Comparison of ENCODE assay signal across 1 cellular context in genomic region chr2:234968633-234969328, GRCh38.
TF ChIP-seq lines count a peak whose summit lies in the region.

No MANE protein-coding gene starts in this region.

TF ChIP-seq in SK-N-SH treated with all-trans-retinoic acid at 6 μM for 48 hours, 23 proteins besides CTCF, POLR2A, EP300 and RAD21 (continued from another document):
- no peak for TF ChIP-seq CREB5 (CRISPR knock-in tag; IDR thresholded peaks at IDR 0.05; ENCODE audit: low read depth)
- no peak for TF ChIP-seq ZNF565 (CRISPR knock-in tag; conservative IDR thresholded peaks at IDR 0.05; ENCODE audit: low read depth)
- no peak for TF ChIP-seq ZFP30 (CRISPR knock-in tag; IDR thresholded peaks at IDR 0.05)
- no peak for TF ChIP-seq ARNTL (CRISPR knock-in tag; IDR thresholded peaks at IDR 0.05; ENCODE audit: borderline replicate concordance, low read depth)
- TF ChIP-seq BACH2 (CRISPR knock-in tag; IDR thresholded peaks at IDR 0.05; ENCODE audit: borderline replicate concordance), result no peak
- no peak for TF ChIP-seq ESRRG (CRISPR knock-in tag; IDR thresholded peaks at IDR 0.05)
- no peak for TF ChIP-seq PATZ1 (CRISPR knock-in tag; IDR thresholded peaks at IDR 0.05; ENCODE audit: borderline replicate concordance)
- no peak for TF ChIP-seq PPARA (CRISPR knock-in tag; IDR thresholded peaks at IDR 0.05; ENCODE audit: borderline replicate concordance)
- TF ChIP-seq ZC3H10 (CRISPR knock-in tag; IDR thresholded peaks at IDR 0.05), result no peak
- TF ChIP-seq ISL1 (CRISPR knock-in tag; IDR thresholded peaks at IDR 0.05), result no peak
